9 cellular contexts compared by ENCODE assay signal in genomic region chr16:85611455-85612190, GRCh38. TPM values are rescaled to one million over a fixed set of nuclear protein-coding genes. Genes with fewer than 3 reads are reported as not detected.
DNase-seq lines count a peak whose midpoint lies in the region; ATAC-seq and TF ChIP-seq lines count a peak whose summit lies in the region.
"Had no signal": no experiment of that assay in that cellular context is flagged by ENCODE, and none has a peak within 500 bp of the region (broad histone marks: within the 10 kb centered on the region; RNA-seq: fewer than 3 reads in every experiment).

No MANE protein-coding gene starts in this region.

- peaks cover 22% of the 10 kb centered on the region; the same call in 1 of the 2 replicates for H3K79me2 ChIP-seq in OCI-LY7 (ENCODE audit: insufficient read depth, low read depth, low read length)

- no peaks in the 10 kb centered on the region for H3K27me3 ChIP-seq in CD8-positive, alpha-beta memory T cell (ENCODE audit: insufficient read depth, low read length, poor library complexity, severe bottlenecking)
- peaks cover 16% of the 10 kb centered on the region for H3K27me3 ChIP-seq in HUES64 (ENCODE audit: insufficient read depth, low read length)
- no peaks in the 10 kb centered on the region for H3K27me3 ChIP-seq in gastroesophageal sphincter

- intact Hi-C loops in OCI-LY7 (cut with micrococcal nuclease; ENCODE audit: unreplicated experiment), result loop anchor here (2.0 to 5.0 kb wide), 4 partner anchors 39 to 309 kb away; partner anchors contain the start of gene GINS2
- intact Hi-C loops in activated naive CD4-positive, alpha-beta T cell treated with anti-CD3 and anti-CD28 coated beads for 36 hours (cut with micrococcal nuclease), result loop anchor here (2.0 kb wide), 1 partner anchor 187 kb away; the partner anchor contains the start of genes COX4I1 and EMC8

- TF ChIP-seq CTCF in OCI-LY7 (conservative IDR thresholded peaks at IDR 0.05; ENCODE audit: low read length), result no peak
- peak in 2 of 4 experiments; percentile 35 to 37 for TF ChIP-seq CTCF in gastroesophageal sphincter (IDR thresholded peaks at IDR 0.05)
- TF ChIP-seq CTCF in nephron progenitor cell (IDR thresholded peaks at IDR 0.05), result no peak
- no peak for TF ChIP-seq CTCF in type B pancreatic cell (conservative IDR thresholded peaks at IDR 0.05)

- no peaks in the 10 kb centered on the region for H3K9me2 ChIP-seq in OCI-LY7 (ENCODE audit: insufficient read depth, low read length)

- H3K27me3 Mint-ChIP-seq in CD8-positive, alpha-beta memory T cell, result no peaks in the 10 kb centered on the region
- peaks cover 11% of the 10 kb centered on the region for H3K27me3 Mint-ChIP-seq in activated naive CD4-positive, alpha-beta T cell treated with anti-CD3 and anti-CD28 coated beads for 36 hours (ENCODE audit: low read depth)
- peaks cover 19% of the 10 kb centered on the region for H3K27me3 Mint-ChIP-seq in nephron progenitor cell (ENCODE audit: low read depth, poor library complexity)
- H3K27me3 Mint-ChIP-seq in type B pancreatic cell, result peaks cover 4% of the 10 kb centered on the region

- H3K27ac Mint-ChIP-seq in CD8-positive, alpha-beta memory T cell, result peak overlapping the region in 1 of 8 donors; percentile 85
- no peak overlapping the region for H3K27ac Mint-ChIP-seq in activated naive CD4-positive, alpha-beta T cell treated with anti-CD3 and anti-CD28 coated beads for 36 hours
- H3K27ac Mint-ChIP-seq in nephron progenitor cell (no peak overlapping the region), type B pancreatic cell (no peak overlapping the region)

- no peaks in the 10 kb centered on the region for H3K36me3 ChIP-seq in CD8-positive, alpha-beta memory T cell (ENCODE audit: insufficient read depth, low read length)
- H3K36me3 ChIP-seq in HUES64 (ENCODE audit: insufficient read depth, low read length) (no peaks in the 10 kb centered on the region), OCI-LY7 (ENCODE audit: insufficient read depth, low read length) (no peaks in the 10 kb centered on the region), gastroesophageal sphincter (no peaks in the 10 kb centered on the region)

- TF ChIP-seq EP300 in gastroesophageal sphincter (IDR thresholded peaks at IDR 0.05), result no peak

- H3K4me2 ChIP-seq in OCI-LY7 (ENCODE audit: low read length), result peak overlapping the region; percentile 96

- peaks cover 0 to 3% (median 0%) of the 10 kb centered on the region in 5 donors for H3K9me3 Mint-ChIP-seq in CD8-positive, alpha-beta memory T cell
- H3K9me3 Mint-ChIP-seq in activated naive CD4-positive, alpha-beta T cell treated with anti-CD3 and anti-CD28 coated beads for 36 hours, result no peaks in the 10 kb centered on the region
- H3K9me3 Mint-ChIP-seq in nephron progenitor cell (no peaks in the 10 kb centered on the region), type B pancreatic cell (no peaks in the 10 kb centered on the region)
- H3K9me3 Mint-ChIP-seq: T-helper 1 cell treated with Interleukin-12 subunit alpha and Interleukin-12 subunit beta and Interleukin-4 antibody, amounts not matched to agents 30 μg/mL and 1 μg/mL, for 36 hours had no signal

- BruUV-seq in OCI-LY7 (replicated peaks; lab: Mats Ljungman, UMichigan), result no TSS peak

- peaks cover 34 to 60% (median 41%) of the 10 kb centered on the region in 3 donors for H3K4me1 Mint-ChIP-seq in CD8-positive, alpha-beta memory T cell
- H3K4me1 Mint-ChIP-seq in activated naive CD4-positive, alpha-beta T cell treated with anti-CD3 and anti-CD28 coated beads for 36 hours (ENCODE audit: low read depth), result peaks cover 30% of the 10 kb centered on the region
- H3K4me1 Mint-ChIP-seq in nephron progenitor cell, result peaks cover 57% of the 10 kb centered on the region
- H3K4me1 Mint-ChIP-seq in type B pancreatic cell (ENCODE audit: unreplicated experiment), result peaks cover 28% of the 10 kb centered on the region

- peaks cover 4% of the 10 kb centered on the region; the same call in 1 of the 2 replicates for H4K20me1 ChIP-seq in OCI-LY7 (ENCODE audit: insufficient read depth, low read length)

- no peak overlapping the region for H3K4me3 ChIP-seq in CD8-positive, alpha-beta memory T cell (ENCODE audit: low read length)
- H3K4me3 ChIP-seq in HUES64 (ENCODE audit: low read length) (peak overlapping the region; percentile 80), OCI-LY7 (ENCODE audit: low read depth, low read length, poor library complexity, severe bottlenecking) (peak overlapping the region; percentile 76), gastroesophageal sphincter (peak overlapping the region; percentile 54 to 78)

- WGBS in HUES64, result under 1% methylated on average over 79 of the region's 83 CpGs
- WGBS in gastroesophageal sphincter (ENCODE audit: low coverage in 1 of 2), 2 donors, result 0% methylated on average over 7 of the region's 83 CpGs; no CpG with 5 or more reads in 1 of the 2 donors

- POLR2A ChIA-PET in CD8-positive, alpha-beta memory T cell (lab: Charles Lee), result interaction anchor here (0.7 to 5.1 kb wide), 3 partner anchors 57 to 196 kb away, joined by 5 to 32 read pairs (median 9); no protein-coding TSS in a partner anchor
- POLR2A ChIA-PET in OCI-LY7 (lab: Charles Lee), result no interaction called here

- peak overlapping the region in 6 of 7 donors; percentile 28 to 84 (median 61) for H3K4me3 Mint-ChIP-seq in CD8-positive, alpha-beta memory T cell
- peak overlapping the region; percentile 54 for H3K4me3 Mint-ChIP-seq in activated naive CD4-positive, alpha-beta T cell treated with anti-CD3 and anti-CD28 coated beads for 36 hours
- H3K4me3 Mint-ChIP-seq in nephron progenitor cell (peak overlapping the region; percentile 34), type B pancreatic cell (peak overlapping the region; percentile 52)

- peak in 1 of 2 donors; percentile 41 for TF ChIP-seq POLR2A in gastroesophageal sphincter (IDR thresholded peaks at IDR 0.05)

- DNase-seq in CD8-positive, alpha-beta memory T cell, result peak; percentile 37 to 65 (median 51)
- DNase-seq in OCI-LY7 (ENCODE audit: low spot score) (peak; percentile 64), nephron progenitor cell (peak; percentile 75), type B pancreatic cell (ENCODE audit: extremely low spot score, unreplicated experiment) (no peak)
- DNase-seq in activated naive CD4-positive, alpha-beta T cell treated with anti-CD3 and anti-CD28 coated beads for 36 hours, result peak; percentile 71

- H3K4me1 ChIP-seq in CD8-positive, alpha-beta memory T cell (ENCODE audit: insufficient read depth, low read length), result peaks cover 51% of the 10 kb centered on the region
- H3K4me1 ChIP-seq in HUES64 (ENCODE audit: insufficient read depth, low read length) (peaks cover 40% of the 10 kb centered on the region), OCI-LY7 (ENCODE audit: insufficient read depth, low read length, poor library complexity, severe bottlenecking) (peaks cover 79% of the 10 kb centered on the region), gastroesophageal sphincter (peaks cover 0 to 86% (median 43%) of the 10 kb centered on the region in 3 donors)

- 0 out of 2 replicates have a peak overlapping the region, but pooled peaks have one; percentile 36 for H2AFZ ChIP-seq in OCI-LY7 (ENCODE audit: low read length)

- peak overlapping the region; percentile 24 for H3K27ac ChIP-seq in CD8-positive, alpha-beta memory T cell (ENCODE audit: low read depth, low read length)
- H3K27ac ChIP-seq in HUES64 (ENCODE audit: low read depth, low read length) (peak overlapping the region; percentile 98), OCI-LY7 (ENCODE audit: low read depth, low read length, poor library complexity, severe bottlenecking) (peak overlapping the region; percentile 86), gastroesophageal sphincter (peak overlapping the region; percentile 85 to 92 (median 90))

- CTCF ChIA-PET in CD8-positive, alpha-beta memory T cell (lab: Charles Lee), result interaction anchor here (0.7 to 10.5 kb wide), 12 partner anchors 15 to 218 kb away, joined by 3 to 205 read pairs (median 6); no protein-coding TSS in a partner anchor
- CTCF ChIA-PET in OCI-LY7 (lab: Charles Lee; ENCODE audit: unreplicated experiment), result interaction anchor here (0.6 to 1.8 kb wide), 4 partner anchors 54 to 167 kb away, joined by 4 to 12 read pairs (median 6); no protein-coding TSS in a partner anchor
- CTCF ChIA-PET in activated naive CD4-positive, alpha-beta T cell treated with anti-CD3 and anti-CD28 coated beads for 36 hours (lab: Charles Lee), result interaction anchor here (1.0 to 2.9 kb wide), 7 partner anchors 54 to 191 kb away, joined by 3 to 24 read pairs (median 12); partner anchors contain the start of gene GINS2

- no peaks in the 10 kb centered on the region for H3K9me3 ChIP-seq in CD8-positive, alpha-beta memory T cell (ENCODE audit: low read length)
- no peaks in the 10 kb centered on the region for H3K9me3 ChIP-seq in HUES64 (ENCODE audit: insufficient read depth, low read depth, low read length)
- H3K9me3 ChIP-seq in OCI-LY7 (ENCODE audit: low read length), result no peaks in the 10 kb centered on the region
- H3K9me3 ChIP-seq in gastroesophageal sphincter, result no peaks in the 10 kb centered on the region

- no peaks in the 10 kb centered on the region for H3K36me3 Mint-ChIP-seq in CD8-positive, alpha-beta memory T cell
- H3K36me3 Mint-ChIP-seq in activated naive CD4-positive, alpha-beta T cell treated with anti-CD3 and anti-CD28 coated beads for 36 hours (ENCODE audit: low read depth), result no peaks in the 10 kb centered on the region
- no peaks in the 10 kb centered on the region for H3K36me3 Mint-ChIP-seq in nephron progenitor cell (ENCODE audit: low read depth)
- H3K36me3 Mint-ChIP-seq in type B pancreatic cell, result no peaks in the 10 kb centered on the region

- H3K9ac ChIP-seq in HUES64 (ENCODE audit: low read depth, low read length), result peak overlapping the region; percentile 80

- ATAC-seq in gastroesophageal sphincter (peak; percentile 62), GM18519 (IDR thresholded peaks at IDR 0.05; ENCODE audit: low FRiP score, unreplicated experiment) (no peak)

RNA-seq across cellular contexts. Expression of gene GSE1, which starts 1.5 kb away (rescaled TPM):
- total RNA-seq in CD8-positive, alpha-beta memory T cell, result 10 to 100 TPM; 27.8 to 28.5 TPM
- polyA plus RNA-seq in CD8-positive, alpha-beta memory T cell, result 5.5 TPM
- 33.4 TPM for polyA plus RNA-seq in HUES64 (2013, experiment 1 of 2)
- 32.2 TPM for polyA plus RNA-seq in HUES64 (2013, experiment 2 of 2)
- total RNA-seq in OCI-LY7 (2014; rRNA removed; shearing (Covaris generic)), result 30.9 and 32.4 TPM in 2 replicates
- 56.2 and 66.6 TPM in 2 replicates for total RNA-seq in OCI-LY7 (2022)
- 10 to 100 TPM in 1 of 2 experiments, 1 to 10 TPM in 1; 8.6 to 10.1 TPM for total RNA-seq in activated naive CD4-positive, alpha-beta T cell treated with anti-CD3 and anti-CD28 coated beads for 36 hours
- total RNA-seq in gastroesophageal sphincter, result 10 to 100 TPM; 23.4 to 65.5 (median 52.5) TPM
- 101 and 112 TPM in 2 replicates for total RNA-seq in type B pancreatic cell (ENCODE audit: low replicate concordance)

Comparison
In these comparisons a context has a peak if more than half of its experiments do, and no peak if none do; other contexts are left out.
1. H3K27ac ChIP-seq: peak in every context shown above with its lines; median percentile 98 in HUES64; 90 in gastroesophageal sphincter; 86 in OCI-LY7; 24 in CD8-positive, alpha-beta memory T cell.